In genomic region chr15:91113036-91113435, GRCh38 we compare ENCODE assay signal across 1 cellular context.
TF ChIP-seq lines count a peak whose summit lies in the region.

No MANE protein-coding gene starts in this region.

TF ChIP-seq in WTC11, 78 proteins besides CTCF, POLR2A, EP300 and RAD21 (continued from another document):
- TF ChIP-seq, protein P1, sequence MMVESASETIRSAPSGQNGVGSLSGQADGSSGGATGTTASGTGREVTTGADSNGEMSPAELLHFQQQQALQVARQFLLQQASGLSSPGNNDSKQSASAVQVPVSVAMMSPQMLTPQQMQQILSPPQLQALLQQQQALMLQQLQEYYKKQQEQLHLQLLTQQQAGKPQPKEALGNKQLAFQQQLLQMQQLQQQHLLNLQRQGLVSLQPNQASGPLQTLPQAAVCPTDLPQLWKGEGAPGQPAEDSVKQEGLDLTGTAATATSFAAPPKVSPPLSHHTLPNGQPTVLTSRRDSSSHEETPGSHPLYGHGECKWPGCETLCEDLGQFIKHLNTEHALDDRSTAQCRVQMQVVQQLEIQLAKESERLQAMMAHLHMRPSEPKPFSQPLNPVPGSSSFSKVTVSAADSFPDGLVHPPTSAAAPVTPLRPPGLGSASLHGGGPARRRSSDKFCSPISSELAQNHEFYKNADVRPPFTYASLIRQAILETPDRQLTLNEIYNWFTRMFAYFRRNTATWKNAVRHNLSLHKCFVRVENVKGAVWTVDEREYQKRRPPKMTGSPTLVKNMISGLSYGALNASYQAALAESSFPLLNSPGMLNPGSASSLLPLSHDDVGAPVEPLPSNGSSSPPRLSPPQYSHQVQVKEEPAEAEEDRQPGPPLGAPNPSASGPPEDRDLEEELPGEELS (CRISPR knock-in tag; IDR thresholded peaks at IDR 0.05): no peak
- TF ChIP-seq FOXJ3 (CRISPR knock-in tag; IDR thresholded peaks at IDR 0.05; ENCODE audit: borderline replicate concordance) (no peak), OVOL2 (CRISPR knock-in tag; IDR thresholded peaks at IDR 0.05; ENCODE audit: borderline replicate concordance) (no peak), GRHL2 (CRISPR knock-in tag; IDR thresholded peaks at IDR 0.05; ENCODE audit: insufficient replicate concordance, severe bottlenecking) (no peak), NR3C1 (CRISPR knock-in tag; conservative IDR thresholded peaks at IDR 0.05; ENCODE audit: low read depth) (no peak), HMGA2 (CRISPR knock-in tag; IDR thresholded peaks at IDR 0.05) (no peak), ZNF232 (CRISPR knock-in tag; IDR thresholded peaks at IDR 0.05) (no peak), JUN (CRISPR knock-in tag; IDR thresholded peaks at IDR 0.05) (no peak), MLX (CRISPR knock-in tag; IDR thresholded peaks at IDR 0.05) (no peak), ZNF317 (CRISPR knock-in tag; IDR thresholded peaks at IDR 0.05; ENCODE audit: borderline replicate concordance, low read depth) (no peak)
- TF ChIP-seq, protein P2, sequence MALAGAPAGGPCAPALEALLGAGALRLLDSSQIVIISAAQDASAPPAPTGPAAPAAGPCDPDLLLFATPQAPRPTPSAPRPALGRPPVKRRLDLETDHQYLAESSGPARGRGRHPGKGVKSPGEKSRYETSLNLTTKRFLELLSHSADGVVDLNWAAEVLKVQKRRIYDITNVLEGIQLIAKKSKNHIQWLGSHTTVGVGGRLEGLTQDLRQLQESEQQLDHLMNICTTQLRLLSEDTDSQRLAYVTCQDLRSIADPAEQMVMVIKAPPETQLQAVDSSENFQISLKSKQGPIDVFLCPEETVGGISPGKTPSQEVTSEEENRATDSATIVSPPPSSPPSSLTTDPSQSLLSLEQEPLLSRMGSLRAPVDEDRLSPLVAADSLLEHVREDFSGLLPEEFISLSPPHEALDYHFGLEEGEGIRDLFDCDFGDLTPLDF (CRISPR knock-in tag; IDR thresholded peaks at IDR 0.05): no peak
- TF ChIP-seq, protein P3, sequence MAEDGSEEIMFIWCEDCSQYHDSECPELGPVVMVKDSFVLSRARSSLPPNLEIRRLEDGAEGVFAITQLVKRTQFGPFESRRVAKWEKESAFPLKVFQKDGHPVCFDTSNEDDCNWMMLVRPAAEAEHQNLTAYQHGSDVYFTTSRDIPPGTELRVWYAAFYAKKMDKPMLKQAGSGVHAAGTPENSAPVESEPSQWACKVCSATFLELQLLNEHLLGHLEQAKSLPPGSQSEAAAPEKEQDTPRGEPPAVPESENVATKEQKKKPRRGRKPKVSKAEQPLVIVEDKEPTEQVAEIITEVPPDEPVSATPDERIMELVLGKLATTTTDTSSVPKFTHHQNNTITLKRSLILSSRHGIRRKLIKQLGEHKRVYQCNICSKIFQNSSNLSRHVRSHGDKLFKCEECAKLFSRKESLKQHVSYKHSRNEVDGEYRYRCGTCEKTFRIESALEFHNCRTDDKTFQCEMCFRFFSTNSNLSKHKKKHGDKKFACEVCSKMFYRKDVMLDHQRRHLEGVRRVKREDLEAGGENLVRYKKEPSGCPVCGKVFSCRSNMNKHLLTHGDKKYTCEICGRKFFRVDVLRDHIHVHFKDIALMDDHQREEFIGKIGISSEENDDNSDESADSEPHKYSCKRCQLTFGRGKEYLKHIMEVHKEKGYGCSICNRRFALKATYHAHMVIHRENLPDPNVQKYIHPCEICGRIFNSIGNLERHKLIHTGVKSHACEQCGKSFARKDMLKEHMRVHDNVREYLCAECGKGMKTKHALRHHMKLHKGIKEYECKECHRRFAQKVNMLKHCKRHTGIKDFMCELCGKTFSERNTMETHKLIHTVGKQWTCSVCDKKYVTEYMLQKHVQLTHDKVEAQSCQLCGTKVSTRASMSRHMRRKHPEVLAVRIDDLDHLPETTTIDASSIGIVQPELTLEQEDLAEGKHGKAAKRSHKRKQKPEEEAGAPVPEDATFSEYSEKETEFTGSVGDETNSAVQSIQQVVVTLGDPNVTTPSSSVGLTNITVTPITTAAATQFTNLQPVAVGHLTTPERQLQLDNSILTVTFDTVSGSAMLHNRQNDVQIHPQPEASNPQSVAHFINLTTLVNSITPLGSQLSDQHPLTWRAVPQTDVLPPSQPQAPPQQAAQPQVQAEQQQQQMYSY (CRISPR knock-in tag; IDR thresholded peaks at IDR 0.05): no peak
TF ChIP-seq in WTC11: peak in this region for 0.
